1 cellular context compared by ENCODE assay signal in genomic region chr20:33392016-33392415, GRCh38.
TF ChIP-seq lines count a peak whose summit lies in the region.

No MANE protein-coding gene starts in this region.

TF ChIP-seq in IMR-90, 13 proteins besides CTCF, POLR2A, EP300 and RAD21 (continued from another document):
- TF ChIP-seq, protein P1, sequence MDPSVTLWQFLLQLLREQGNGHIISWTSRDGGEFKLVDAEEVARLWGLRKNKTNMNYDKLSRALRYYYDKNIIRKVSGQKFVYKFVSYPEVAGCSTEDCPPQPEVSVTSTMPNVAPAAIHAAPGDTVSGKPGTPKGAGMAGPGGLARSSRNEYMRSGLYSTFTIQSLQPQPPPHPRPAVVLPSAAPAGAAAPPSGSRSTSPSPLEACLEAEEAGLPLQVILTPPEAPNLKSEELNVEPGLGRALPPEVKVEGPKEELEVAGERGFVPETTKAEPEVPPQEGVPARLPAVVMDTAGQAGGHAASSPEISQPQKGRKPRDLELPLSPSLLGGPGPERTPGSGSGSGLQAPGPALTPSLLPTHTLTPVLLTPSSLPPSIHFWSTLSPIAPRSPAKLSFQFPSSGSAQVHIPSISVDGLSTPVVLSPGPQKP (IDR thresholded peaks at IDR 0.05; ENCODE audit: borderline replicate concordance, low read depth, low read length), result no peak
- TF ChIP-seq MAFK (IDR thresholded peaks at IDR 0.05; ENCODE audit: low read depth, low read length) (no peak), MAZ (IDR thresholded peaks at IDR 0.05; ENCODE audit: borderline replicate concordance, low read depth, low read length) (no peak), SMC3 (IDR thresholded peaks at IDR 0.05; ENCODE audit: low read depth, low read length) (no peak), CHD1 (IDR thresholded peaks at IDR 0.05; ENCODE audit: low read depth, low read length) (no peak)
